Comparison of ENCODE assay signal across 21 cellular contexts in the genomic region with DNA sequence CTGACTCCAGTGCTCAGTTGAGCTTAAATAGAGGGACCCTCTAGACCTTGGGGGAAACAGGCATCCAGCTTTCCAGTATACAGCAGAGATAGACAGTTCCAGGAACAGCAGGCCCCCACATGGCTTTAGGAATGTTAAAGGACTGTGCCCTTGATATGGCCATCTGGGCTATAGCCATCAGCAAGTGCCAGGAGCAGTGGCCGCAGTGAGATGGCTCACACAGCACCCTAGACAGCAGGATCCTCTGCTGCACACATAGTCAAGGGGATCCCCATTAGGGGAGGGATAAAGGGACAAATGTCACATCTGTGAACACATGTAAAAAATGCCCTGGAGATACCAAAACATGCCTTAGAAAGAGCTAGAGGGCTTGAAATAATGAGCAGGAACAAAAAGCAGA.
DNase-seq lines count a peak whose midpoint lies in the region; ATAC-seq and TF ChIP-seq lines count a peak whose summit lies in the region.
"Had no signal": no experiment of that assay in that cellular context is flagged by ENCODE, and none has a peak within 500 bp of the region (broad histone marks: within the 10 kb centered on the region; RNA-seq: fewer than 3 reads in every experiment).

No MANE protein-coding gene starts in this region.

- H3K79me2 ChIP-seq in SK-N-SH (ENCODE audit: insufficient read depth), result no peaks in the 10 kb centered on the region

- no peak overlapping the region for H3K27ac ChIP-seq in SK-N-SH (ENCODE audit: low read depth in 2 of 2, low read length in 1 of 2)
- H3K27ac ChIP-seq in testis, result no peak overlapping the region
- no peak overlapping the region for H3K27ac ChIP-seq in left ventricle myocardium inferior (replicated peaks)
- H3K27ac ChIP-seq: A549 had no signal

- no peaks in the 10 kb centered on the region for H3K9me2 ChIP-seq in SK-N-SH

- peaks cover 0 to 7% of the 10 kb centered on the region in 2 experiments; a peak in 2 of 4 replicates for H3K4me1 ChIP-seq in SK-N-SH (ENCODE audit: control insufficient read depth in 1 of 2, insufficient read depth in 2 of 2, low read depth in 1 of 2, low read length in 1 of 2)
- peaks cover 5% of the 10 kb centered on the region for H3K4me1 ChIP-seq in testis
- H3K4me1 ChIP-seq in left ventricle myocardium inferior, result no peaks in the 10 kb centered on the region
- H3K4me1 ChIP-seq: A549, HAP-1 had no signal

- WGBS in SK-N-SH (ENCODE audit: low lambda C conversion rate), result 0% methylated on average over 1 of the region's 1 CpG
- WGBS in testis, 2 donors, result 35% methylated on average over 1 of the region's 1 CpG; no CpG with 5 or more reads in 1 of the 2 donors

- no peak for DNase-seq in stimulated activated naive CD8-positive, alpha-beta T cell treated with anti-CD3 and anti-CD28 coated beads, Interleukin-15, amount 100 ng/mL, for 72 hours
- no peak for DNase-seq in stimulated activated naive CD8-positive, alpha-beta T cell treated with anti-CD3 and anti-CD28 coated beads, Interleukin-15, Interleukin-2, amounts not matched to agents 100 U/mL and 50 U/mL, for 24 hours
- DNase-seq in SK-N-SH (peak; percentile 17), glutamatergic neuron (peak; percentile 26), testis (peak; percentile 16), left ventricle myocardium inferior (no peak)
- DNase-seq: 8988T; ACHN; AML-193; C1 segment of cervical spinal cord; Calu3; CD4-positive, alpha-beta memory T cell; COR-L47; DMS53; DND-41; GOT3; HFFc6 had no signal

- CTCF ChIA-PET in SK-N-SH (lab: Yijun Ruan, JAX), result interaction anchor here (0.9 kb wide), 1 partner anchor 10 kb away, joined by 3 read pairs; no protein-coding TSS in a partner anchor

- H3K4me3 ChIP-seq in SK-N-SH (ENCODE audit: low read depth in 2 of 2, low read length in 1 of 2), result no peak overlapping the region
- no peak overlapping the region for H3K4me3 ChIP-seq in testis
- no peak overlapping the region for H3K4me3 ChIP-seq in left ventricle myocardium inferior
- H3K4me3 ChIP-seq: A549, HAP-1 had no signal

- no peaks in the 10 kb centered on the region for H3F3A ChIP-seq in SK-N-SH (replicated peaks; ENCODE audit: insufficient read depth)

- H3K27me3 Mint-ChIP-seq in stimulated activated naive CD8-positive, alpha-beta T cell treated with anti-CD3 and anti-CD28 coated beads, Interleukin-15, amount 100 ng/mL, for 72 hours, result no peaks in the 10 kb centered on the region
- peaks cover 6% of the 10 kb centered on the region for H3K27me3 Mint-ChIP-seq in glutamatergic neuron (ENCODE audit: unreplicated experiment)
- H3K27me3 Mint-ChIP-seq: CD4-positive, alpha-beta memory T cell had no signal

- H3K4me2 ChIP-seq in SK-N-SH, result no peak overlapping the region
- H3K4me2 ChIP-seq: A549 had no signal

- H3K27me3 ChIP-seq in SK-N-SH (ENCODE audit: insufficient read depth) (no peaks in the 10 kb centered on the region), testis (no peaks in the 10 kb centered on the region), left ventricle myocardium inferior (ENCODE audit: low read depth) (no peaks in the 10 kb centered on the region)

- H3K9ac ChIP-seq in SK-N-SH, result no peak overlapping the region

- no peak for TF ChIP-seq EP300 in SK-N-SH (IDR thresholded peaks at IDR 0.05; ENCODE audit: borderline replicate concordance in 1 of 2, low read depth in 1 of 2, low read length in 1 of 2)

- no peak overlapping the region for H2AFZ ChIP-seq in SK-N-SH (ENCODE audit: low read depth)

- no peaks in the 10 kb centered on the region for H3K9me3 Mint-ChIP-seq in stimulated activated naive CD8-positive, alpha-beta T cell treated with anti-CD3 and anti-CD28 coated beads, Interleukin-15, amount 100 ng/mL, for 72 hours
- H3K9me3 Mint-ChIP-seq in glutamatergic neuron (ENCODE audit: unreplicated experiment), result peaks cover 5% of the 10 kb centered on the region

- H3K9me3 ChIP-seq in SK-N-SH (no peaks in the 10 kb centered on the region), testis (no peaks in the 10 kb centered on the region), left ventricle myocardium inferior (replicated peaks) (peaks cover 13% of the 10 kb centered on the region)
- H3K9me3 ChIP-seq: A549, HAP-1 had no signal

- H3K4me1 Mint-ChIP-seq in stimulated activated naive CD8-positive, alpha-beta T cell treated with anti-CD3 and anti-CD28 coated beads, Interleukin-15, amount 100 ng/mL, for 72 hours, result no peaks in the 10 kb centered on the region
- peaks cover 10% of the 10 kb centered on the region for H3K4me1 Mint-ChIP-seq in glutamatergic neuron (ENCODE audit: low read depth, unreplicated experiment)
- H3K4me1 Mint-ChIP-seq: CD4-positive, alpha-beta memory T cell had no signal

- H3K4me3 Mint-ChIP-seq in stimulated activated naive CD8-positive, alpha-beta T cell treated with anti-CD3 and anti-CD28 coated beads, Interleukin-15, amount 100 ng/mL, for 72 hours, result no peak overlapping the region
- H3K4me3 Mint-ChIP-seq in glutamatergic neuron (ENCODE audit: unreplicated experiment), result no peak overlapping the region
- H3K4me3 Mint-ChIP-seq: CD4-positive, alpha-beta memory T cell; HFFc6 had no signal

- no peak for TF ChIP-seq POLR2A in testis (IDR thresholded peaks at IDR 0.05)

- H4K20me1 ChIP-seq in SK-N-SH (ENCODE audit: insufficient read depth), result no peaks in the 10 kb centered on the region

- TF ChIP-seq CTCF in SK-N-SH (IDR thresholded peaks at IDR 0.05) (no peak), glutamatergic neuron (IDR thresholded peaks at IDR 0.05; ENCODE audit: partially characterized antibody, unreplicated experiment) (no peak), testis (IDR thresholded peaks at IDR 0.05) (no peak), left ventricle myocardium inferior (IDR thresholded peaks at IDR 0.05; ENCODE audit: borderline replicate concordance) (no peak)

- H3K36me3 ChIP-seq in SK-N-SH (replicated peaks in 1 of 2; ENCODE audit: control insufficient read depth in 1 of 2, insufficient read depth in 2 of 2, low read length in 1 of 2) (no peaks in the 10 kb centered on the region), testis (ENCODE audit: low read depth, missing control alignments) (no peaks in the 10 kb centered on the region), left ventricle myocardium inferior (no peaks in the 10 kb centered on the region)
- H3K36me3 ChIP-seq: HAP-1 had no signal

- POLR2A ChIA-PET in SK-N-SH (lab: Yijun Ruan, JAX), result no interaction called here

- H3K36me3 Mint-ChIP-seq in glutamatergic neuron (ENCODE audit: unreplicated experiment), result no peaks in the 10 kb centered on the region
- H3K36me3 Mint-ChIP-seq: CD4-positive, alpha-beta memory T cell had no signal

- no peak for TF ChIP-seq RAD21 in SK-N-SH (IDR thresholded peaks at IDR 0.05; ENCODE audit: low read length)

- intact Hi-C loops in testis (cut with DNase I; ENCODE audit: low total_unique reads) (no loop called here), left ventricle myocardium inferior (cut with micrococcal nuclease) (no loop called here)

- no peak overlapping the region for H3K27ac Mint-ChIP-seq in stimulated activated naive CD8-positive, alpha-beta T cell treated with anti-CD3 and anti-CD28 coated beads, Interleukin-15, amount 100 ng/mL, for 72 hours
- H3K27ac Mint-ChIP-seq in glutamatergic neuron (ENCODE audit: unreplicated experiment), result peak overlapping the region; percentile 53
- H3K27ac Mint-ChIP-seq: CD4-positive, alpha-beta memory T cell; HFFc6 had no signal

- ATAC-seq in stimulated activated naive CD8-positive, alpha-beta T cell treated with anti-CD3 and anti-CD28 coated beads, Interleukin-15, amount 100 ng/mL, for 72 hours, result peak; percentile 23
- ATAC-seq in stimulated activated naive CD8-positive, alpha-beta T cell treated with anti-CD3 and anti-CD28 coated beads, Interleukin-15, Interleukin-2, amounts not matched to agents 100 U/mL and 50 U/mL, for 24 hours, result no peak
- ATAC-seq in GM21390 (IDR thresholded peaks at IDR 0.05; ENCODE audit: unreplicated experiment), result no peak
- ATAC-seq in GM21526 (IDR thresholded peaks at IDR 0.05; ENCODE audit: low FRiP score, unreplicated experiment), result no peak
- ATAC-seq: A549 had no signal

TF ChIP-seq in SK-N-SH, 30 proteins besides CTCF, POLR2A, EP300 and RAD21:
- no peak for TF ChIP-seq MEF2A (IDR thresholded peaks at IDR 0.05; ENCODE audit: borderline replicate concordance, low read depth)
- 0 out of 2 replicates have a peak, but pooled peaks have one; percentile 4 for TF ChIP-seq GATA2 (CRISPR knock-in tag; IDR thresholded peaks at IDR 0.05)
- no peak for TF ChIP-seq RFX5 (IDR thresholded peaks at IDR 0.05; ENCODE audit: low read length)
- no peak for TF ChIP-seq RCOR1 (IDR thresholded peaks at IDR 0.05; ENCODE audit: low read length)
- TF ChIP-seq TCF12 (IDR thresholded peaks at IDR 0.05), result no peak
- TF ChIP-seq GABPA (IDR thresholded peaks at IDR 0.05; ENCODE audit: low read depth), result no peak

Comparison
In these comparisons a context has a peak if more than half of its experiments do, and no peak if none do; other contexts are left out.
1. DNase-seq: peak in SK-N-SH (single experiment), glutamatergic neuron (single experiment) and testis (single experiment); none in stimulated activated naive CD8-positive, alpha-beta T cell treated with anti-CD3 and anti-CD28 coated beads, Interleukin-15, amount 100 ng/mL, for 72 hours (0 of 2), stimulated activated naive CD8-positive, alpha-beta T cell treated with anti-CD3 and anti-CD28 coated beads, Interleukin-15, Interleukin-2, amounts not matched to agents 100 U/mL and 50 U/mL, for 24 hours (single experiment) and left ventricle myocardium inferior (single experiment).